In genomic region chr20:31823360-31824124, GRCh38 we compare ENCODE assay signal across 2 cellular contexts.
TF ChIP-seq lines count a peak whose summit lies in the region.

No MANE protein-coding gene starts in this region.

TF ChIP-seq in IMR-90, 13 proteins besides CTCF, POLR2A, EP300 and RAD21 (continued from another document):
- TF ChIP-seq USF2 (IDR thresholded peaks at IDR 0.05; ENCODE audit: low read depth, low read length) (no peak), SMC3 (IDR thresholded peaks at IDR 0.05; ENCODE audit: low read depth, low read length) (no peak), MAFK (IDR thresholded peaks at IDR 0.05; ENCODE audit: low read depth, low read length) (no peak), CHD1 (IDR thresholded peaks at IDR 0.05; ENCODE audit: low read depth, low read length) (no peak), MXI1 (IDR thresholded peaks at IDR 0.05; ENCODE audit: borderline replicate concordance, low read depth, low read length) (no peak), RFX5 (IDR thresholded peaks at IDR 0.05; ENCODE audit: low read depth, low read length) (no peak), RCOR1 (IDR thresholded peaks at IDR 0.05; ENCODE audit: insufficient replicate concordance, low read length) (no peak), NFE2L2 (IDR thresholded peaks at IDR 0.05; ENCODE audit: low read depth, low read length) (no peak), MAZ (IDR thresholded peaks at IDR 0.05; ENCODE audit: borderline replicate concordance, low read depth, low read length) (no peak), FOS (IDR thresholded peaks at IDR 0.05; ENCODE audit: low read depth, low read length) (no peak), ELK1 (IDR thresholded peaks at IDR 0.05; ENCODE audit: borderline replicate concordance, low read depth, low read length) (no peak)

TF ChIP-seq in neural cell, 6 proteins besides CTCF, POLR2A, EP300 and RAD21:
- TF ChIP-seq REST (IDR thresholded peaks at IDR 0.05; ENCODE audit: borderline replicate concordance) = no peak
- no peak for TF ChIP-seq TAF1 (IDR thresholded peaks at IDR 0.05; ENCODE audit: low read depth)
